In genomic region chr4:145530662-145531061, GRCh38 we compare ENCODE assay signal across 19 cellular contexts. TPM values are rescaled to one million over a fixed set of nuclear protein-coding genes. Genes with fewer than 3 reads are reported as not detected.
DNase-seq lines count a peak whose midpoint lies in the region; ATAC-seq and TF ChIP-seq lines count a peak whose summit lies in the region.
"Had no signal": no experiment of that assay in that cellular context is flagged by ENCODE, and none has a peak within 500 bp of the region (broad histone marks: within the 10 kb centered on the region; RNA-seq: fewer than 3 reads in every experiment).

No MANE protein-coding gene starts in this region.

- H3K9ac ChIP-seq in MM.1S (ENCODE audit: low read length), result no peak overlapping the region

- H3K4me2 ChIP-seq in MM.1S (ENCODE audit: low read depth, low read length), result 0 out of 2 replicates have a peak overlapping the region, but pooled peaks have one; percentile 17

- no peaks in the 10 kb centered on the region for H3F3A ChIP-seq in MM.1S (ENCODE audit: insufficient read depth, low read length)

- H3K4me3 ChIP-seq in MM.1S (ENCODE audit: low read length), result no peak overlapping the region
- H3K4me3 ChIP-seq in CD4-positive, alpha-beta memory T cell (ENCODE audit: low read length in 2 of 2), result no peak overlapping the region
- H3K4me3 ChIP-seq: MG63, SJCRH30 had no signal

- POLR2A ChIA-PET in CD4-positive, alpha-beta memory T cell (lab: Charles Lee; ENCODE audit: partially characterized antibody), result no interaction called here

- H3K4me3 Mint-ChIP-seq in CD4-positive, alpha-beta memory T cell, result no peak overlapping the region
- H3K4me3 Mint-ChIP-seq: IgD-negative memory B cell, T-cell had no signal

- ATAC-seq in foreskin keratinocyte, result peak; percentile 37
- ATAC-seq: HCT116, T-cell had no signal

- H3K4me1 ChIP-seq in MM.1S (ENCODE audit: low read length) (peaks cover 27% of the 10 kb centered on the region), foreskin keratinocyte (peaks cover 25% of the 10 kb centered on the region)
- H3K4me1 ChIP-seq in CD4-positive, alpha-beta memory T cell (ENCODE audit: insufficient read depth, low read length), result no peaks in the 10 kb centered on the region

- H3K9me3 Mint-ChIP-seq in CD4-positive, alpha-beta memory T cell, result peaks cover 0 to 2% (median 0%) of the 10 kb centered on the region in 8 donors
- H3K9me3 Mint-ChIP-seq: IgD-negative memory B cell, T-cell had no signal

- DNase-seq in Daoy (ENCODE audit: low read depth) (peak; percentile 4), MM.1S (no peak), RPMI8226 (peak; percentile 4), foreskin keratinocyte (peak in 1 of 2 donors; percentile 17), CD1c-positive myeloid dendritic cell (ENCODE audit: extremely low spot score) (no peak), NCI-H748 treated with DMSO at 0.1 percent for 48 hours (lab: John Stamatoyannopoulos, UW) (no peak), cerebellar nuclear complex (lab: John Stamatoyannopoulos, UW) (no peak)
- no peak for DNase-seq in CD4-positive, alpha-beta memory T cell
- DNase-seq: 8988T, GOT3, Karpas-422, MG63, NCI-H1105, NCI-H146, NCI-H345, T-cell had no signal

- intact Hi-C loops in CD4-positive, alpha-beta memory T cell (cut with micrococcal nuclease), result no loop called here

- H3K27me3 ChIP-seq in MM.1S (replicated peaks; ENCODE audit: insufficient read depth, low read length), result no peaks in the 10 kb centered on the region
- no peaks in the 10 kb centered on the region for H3K27me3 ChIP-seq in foreskin keratinocyte
- peaks cover 6% of the 10 kb centered on the region for H3K27me3 ChIP-seq in CD4-positive, alpha-beta memory T cell (ENCODE audit: insufficient read depth, low read length)
- H3K27me3 ChIP-seq: MG63, SJCRH30 had no signal

- H2AFZ ChIP-seq in MM.1S (ENCODE audit: low read length), result no peak overlapping the region

- H3K36me3 ChIP-seq in MM.1S (replicated peaks; ENCODE audit: insufficient read depth, low read length), result no peaks in the 10 kb centered on the region
- H3K36me3 ChIP-seq in CD4-positive, alpha-beta memory T cell (ENCODE audit: insufficient read depth, low read length), result no peaks in the 10 kb centered on the region
- H3K36me3 ChIP-seq: MG63, SJCRH30 had no signal

- H3K79me2 ChIP-seq in MM.1S (ENCODE audit: low read length), result peaks cover 7% of the 10 kb centered on the region

- no peak overlapping the region for H3K27ac Mint-ChIP-seq in CD4-positive, alpha-beta memory T cell
- H3K27ac Mint-ChIP-seq: IgD-negative memory B cell, T-cell had no signal

- no peaks in the 10 kb centered on the region for H3K9me3 ChIP-seq in MM.1S (replicated peaks; ENCODE audit: insufficient read depth, low read length)
- no peaks in the 10 kb centered on the region for H3K9me3 ChIP-seq in CD4-positive, alpha-beta memory T cell (ENCODE audit: control insufficient read depth in 1 of 2, low read length in 2 of 2)
- H3K9me3 ChIP-seq: MG63, SJCRH30 had no signal

- no peak for TF ChIP-seq CTCF in MM.1S (IDR thresholded peaks at IDR 0.05; ENCODE audit: low read length)
- no peak for TF ChIP-seq CTCF in foreskin keratinocyte (conservative IDR thresholded peaks at IDR 0.05)

- H3K27ac ChIP-seq in MM.1S (ENCODE audit: low read length) (no peak overlapping the region; the same call in 1 of the 2 replicates), foreskin keratinocyte (peak overlapping the region; percentile 44)
- no peak overlapping the region for H3K27ac ChIP-seq in CD4-positive, alpha-beta memory T cell (ENCODE audit: low read depth, low read length)
- H3K27ac ChIP-seq: SJCRH30 had no signal

- H3K36me3 Mint-ChIP-seq in CD4-positive, alpha-beta memory T cell, result no peaks in the 10 kb centered on the region
- H3K36me3 Mint-ChIP-seq: IgD-negative memory B cell, T-cell had no signal

- H3K9me2 ChIP-seq in MM.1S (replicated peaks; ENCODE audit: insufficient read depth, low read length), result no peaks in the 10 kb centered on the region

- no peaks in the 10 kb centered on the region for H4K20me1 ChIP-seq in MM.1S (ENCODE audit: insufficient read depth, low read length)

- CTCF ChIA-PET in CD4-positive, alpha-beta memory T cell (lab: Charles Lee; ENCODE audit: partially characterized antibody), result no interaction called here

- H3K27me3 Mint-ChIP-seq in CD4-positive, alpha-beta memory T cell, result peaks cover 2 to 9% of the 10 kb centered on the region in 2 donors

- H3K4me1 Mint-ChIP-seq in CD4-positive, alpha-beta memory T cell, result no peaks in the 10 kb centered on the region
- H3K4me1 Mint-ChIP-seq: IgD-negative memory B cell, T-cell had no signal

RNA-seq across cellular contexts. Expression of gene SMAD1, which starts 49.0 kb away (rescaled TPM):
- 14.4 and 15.4 TPM in 2 replicates for total RNA-seq in Daoy (2014; rRNA removed; shearing (Covaris generic))
- 27.4 and 27.6 TPM in 2 replicates for total RNA-seq in foreskin keratinocyte
- polyA plus RNA-seq in foreskin keratinocyte, result 4.4 and 5.3 TPM in 2 replicates
- total RNA-seq in CD4-positive, alpha-beta memory T cell, result under 1 TPM; 0.42 to 0.73 TPM
- polyA plus RNA-seq in CD4-positive, alpha-beta memory T cell, result 1 to 10 TPM in 1 of 2 donors, under 1 TPM in 1; 0.62 to 1.1 TPM
- polyA plus RNA-seq: IgD-negative memory B cell had no signal

Comparison
In these comparisons a context has a peak if more than half of its experiments do, and no peak if none do; other contexts are left out.
1. DNase-seq: peak in Daoy (single experiment) and RPMI8226 (single experiment); none in MM.1S (single experiment), CD4-positive, alpha-beta memory T cell (0 of 5), CD1c-positive myeloid dendritic cell (single experiment), NCI-H748 treated with DMSO at 0.1 percent for 48 hours (single experiment) and cerebellar nuclear complex (0 of 2).